Comparison of ENCODE assay signal across 2 cellular contexts in the genomic region with DNA sequence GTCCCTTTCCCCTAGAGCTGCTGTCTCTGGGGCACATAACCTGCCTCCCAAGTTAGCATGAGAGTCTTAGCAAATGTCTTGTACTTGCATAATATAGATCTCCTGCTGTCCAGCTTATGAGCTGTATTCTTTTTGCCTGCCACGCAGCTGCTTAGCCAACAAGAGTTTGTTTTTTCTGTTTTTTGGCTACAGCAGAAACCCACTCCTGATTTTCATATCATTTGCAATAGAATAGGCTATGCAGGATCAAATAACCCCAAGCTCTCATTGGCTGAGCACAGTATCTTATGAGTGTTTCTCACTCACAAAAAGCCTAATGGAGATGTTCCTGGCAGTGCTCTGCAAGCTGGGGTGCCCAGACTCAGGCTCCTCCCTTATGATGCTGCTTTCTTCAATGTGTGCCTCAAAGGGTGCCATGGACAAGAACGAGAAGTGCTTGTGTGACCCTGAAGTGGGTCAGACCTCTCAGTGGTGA.
TF ChIP-seq lines count a peak whose summit lies in the region.

No MANE protein-coding gene starts in this region.

TF ChIP-seq in A549, 52 proteins besides CTCF, POLR2A, EP300 and RAD21:
- TF ChIP-seq EHF (CRISPR knock-in tag; IDR thresholded peaks at IDR 0.05) (no peak), HEYL (CRISPR knock-in tag; IDR thresholded peaks at IDR 0.05) (no peak), RNF2 (IDR thresholded peaks at IDR 0.05; ENCODE audit: borderline replicate concordance, low read depth) (no peak), JUNB (IDR thresholded peaks at IDR 0.05) (no peak), MAFK (IDR thresholded peaks at IDR 0.05; ENCODE audit: partially characterized antibody) (no peak)
- TF ChIP-seq, protein P1, sequence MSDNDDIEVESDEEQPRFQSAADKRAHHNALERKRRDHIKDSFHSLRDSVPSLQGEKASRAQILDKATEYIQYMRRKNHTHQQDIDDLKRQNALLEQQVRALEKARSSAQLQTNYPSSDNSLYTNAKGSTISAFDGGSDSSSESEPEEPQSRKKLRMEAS (IDR thresholded peaks at IDR 0.05): no peak

TF ChIP-seq in liver, 16 proteins besides CTCF, POLR2A, EP300 and RAD21:
- TF ChIP-seq EGR1 (IDR thresholded peaks at IDR 0.05; ENCODE audit: low read depth in 2 of 2) (no peak), YY1 (IDR thresholded peaks at IDR 0.05) (no peak), GABPA (IDR thresholded peaks at IDR 0.05 in 1 of 2, conservative IDR thresholded peaks at IDR 0.05 in 1 of 2) (no peak), SP1 (IDR thresholded peaks at IDR 0.05) (no peak), FOXA2 (IDR thresholded peaks at IDR 0.05) (no peak), RXRA (IDR thresholded peaks at IDR 0.05) (no peak), TAF1 (conservative IDR thresholded peaks at IDR 0.05) (no peak), JUND (IDR thresholded peaks at IDR 0.05) (no peak)
- TF ChIP-seq, protein P2, sequence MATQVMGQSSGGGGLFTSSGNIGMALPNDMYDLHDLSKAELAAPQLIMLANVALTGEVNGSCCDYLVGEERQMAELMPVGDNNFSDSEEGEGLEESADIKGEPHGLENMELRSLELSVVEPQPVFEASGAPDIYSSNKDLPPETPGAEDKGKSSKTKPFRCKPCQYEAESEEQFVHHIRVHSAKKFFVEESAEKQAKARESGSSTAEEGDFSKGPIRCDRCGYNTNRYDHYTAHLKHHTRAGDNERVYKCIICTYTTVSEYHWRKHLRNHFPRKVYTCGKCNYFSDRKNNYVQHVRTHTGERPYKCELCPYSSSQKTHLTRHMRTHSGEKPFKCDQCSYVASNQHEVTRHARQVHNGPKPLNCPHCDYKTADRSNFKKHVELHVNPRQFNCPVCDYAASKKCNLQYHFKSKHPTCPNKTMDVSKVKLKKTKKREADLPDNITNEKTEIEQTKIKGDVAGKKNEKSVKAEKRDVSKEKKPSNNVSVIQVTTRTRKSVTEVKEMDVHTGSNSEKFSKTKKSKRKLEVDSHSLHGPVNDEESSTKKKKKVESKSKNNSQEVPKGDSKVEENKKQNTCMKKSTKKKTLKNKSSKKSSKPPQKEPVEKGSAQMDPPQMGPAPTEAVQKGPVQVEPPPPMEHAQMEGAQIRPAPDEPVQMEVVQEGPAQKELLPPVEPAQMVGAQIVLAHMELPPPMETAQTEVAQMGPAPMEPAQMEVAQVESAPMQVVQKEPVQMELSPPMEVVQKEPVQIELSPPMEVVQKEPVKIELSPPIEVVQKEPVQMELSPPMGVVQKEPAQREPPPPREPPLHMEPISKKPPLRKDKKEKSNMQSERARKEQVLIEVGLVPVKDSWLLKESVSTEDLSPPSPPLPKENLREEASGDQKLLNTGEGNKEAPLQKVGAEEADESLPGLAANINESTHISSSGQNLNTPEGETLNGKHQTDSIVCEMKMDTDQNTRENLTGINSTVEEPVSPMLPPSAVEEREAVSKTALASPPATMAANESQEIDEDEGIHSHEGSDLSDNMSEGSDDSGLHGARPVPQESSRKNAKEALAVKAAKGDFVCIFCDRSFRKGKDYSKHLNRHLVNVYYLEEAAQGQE (IDR thresholded peaks at IDR 0.05): no peak
- TF ChIP-seq, protein P3, sequence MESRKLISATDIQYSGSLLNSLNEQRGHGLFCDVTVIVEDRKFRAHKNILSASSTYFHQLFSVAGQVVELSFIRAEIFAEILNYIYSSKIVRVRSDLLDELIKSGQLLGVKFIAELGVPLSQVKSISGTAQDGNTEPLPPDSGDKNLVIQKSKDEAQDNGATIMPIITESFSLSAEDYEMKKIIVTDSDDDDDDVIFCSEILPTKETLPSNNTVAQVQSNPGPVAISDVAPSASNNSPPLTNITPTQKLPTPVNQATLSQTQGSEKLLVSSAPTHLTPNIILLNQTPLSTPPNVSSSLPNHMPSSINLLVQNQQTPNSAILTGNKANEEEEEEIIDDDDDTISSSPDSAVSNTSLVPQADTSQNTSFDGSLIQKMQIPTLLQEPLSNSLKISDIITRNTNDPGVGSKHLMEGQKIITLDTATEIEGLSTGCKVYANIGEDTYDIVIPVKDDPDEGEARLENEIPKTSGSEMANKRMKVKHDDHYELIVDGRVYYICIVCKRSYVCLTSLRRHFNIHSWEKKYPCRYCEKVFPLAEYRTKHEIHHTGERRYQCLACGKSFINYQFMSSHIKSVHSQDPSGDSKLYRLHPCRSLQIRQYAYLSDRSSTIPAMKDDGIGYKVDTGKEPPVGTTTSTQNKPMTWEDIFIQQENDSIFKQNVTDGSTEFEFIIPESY (IDR thresholded peaks at IDR 0.05): no peak
- TF ChIP-seq, protein P1 (IDR thresholded peaks at IDR 0.05): no peak
